ENCODE assay signal across 8 cellular contexts in genomic region chr2:128734521-128735295, GRCh38.
DNase-seq lines count a peak whose midpoint lies in the region; ATAC-seq and TF ChIP-seq lines count a peak whose summit lies in the region.

No MANE protein-coding gene starts in this region.

- intact Hi-C loops in gastrocnemius medialis (cut with DNase I; ENCODE audit: low total_unique reads), result loop anchor here (5.0 to 10.0 kb wide), 3 partner anchors 563 to 1113 kb away; no protein-coding TSS in a partner anchor

- no peaks in the 10 kb centered on the region for H3F3A ChIP-seq in GM23248 (ENCODE audit: insufficient read depth)

- in situ Hi-C loops in GM23248 (cut with MboI) (loop anchor here (25.0 kb wide), 1 partner anchor 397 kb away; no protein-coding TSS in a partner anchor), gastrocnemius medialis (cut with MboI; ENCODE audit: low sequenced_read_pairs in 4 of 4) (loop anchor here in 3 of 4 donors (25.0 kb wide), 2 partner anchors 422 to 1128 kb away; partner anchors contain the start of gene HS6ST1 (in 1 of the 3))

- no peaks in the 10 kb centered on the region for H4K20me1 ChIP-seq in GM23248 (ENCODE audit: insufficient read depth)

- no peak for TF ChIP-seq POLR2A in gastrocnemius medialis (IDR thresholded peaks at IDR 0.05)

- DNase-seq in EL, result peak; percentile 10
- DNase-seq in UCSD-AML1 (lab: John Stamatoyannopoulos, UW; ENCODE audit: unreplicated experiment), result peak; percentile 87
- no peak for DNase-seq in left lobe of liver (ENCODE audit: low spot score)
- no peak for DNase-seq in NCI-H446 (lab: John Stamatoyannopoulos, UW)
- no peak for DNase-seq in activated CD4-positive, CD25-positive, alpha-beta regulatory T cell treated with anti-CD3 and anti-CD28 coated beads, Interleukin-2, amount 50 U/mL, for 72 hours
- no peak for DNase-seq in GM23248
- no peak for DNase-seq in gastrocnemius medialis

- no peak overlapping the region for H2AFZ ChIP-seq in GM23248

- H3K27me3 ChIP-seq in GM23248 (replicated peaks; ENCODE audit: insufficient read depth) (no peaks in the 10 kb centered on the region; the same call in none of the 2 replicates), gastrocnemius medialis (no peaks in the 10 kb centered on the region)

- no peak overlapping the region for H3K9ac ChIP-seq in GM23248

- H3K4me2 ChIP-seq in GM23248 (ENCODE audit: unreplicated experiment), result no peak overlapping the region

- H3K9me2 ChIP-seq in GM23248 (ENCODE audit: insufficient read depth), result no peaks in the 10 kb centered on the region

- ATAC-seq in GM21825 (IDR thresholded peaks at IDR 0.05; ENCODE audit: unreplicated experiment) (peak; percentile 37), left lobe of liver (peak; percentile 38), gastrocnemius medialis (no peak)

- H3K79me2 ChIP-seq in GM23248 (ENCODE audit: insufficient read depth), result no peaks in the 10 kb centered on the region

- H3K4me1 ChIP-seq in GM23248 (ENCODE audit: insufficient read depth), result peaks cover 6% of the 10 kb centered on the region
- peaks cover 8 to 11% of the 10 kb centered on the region in 2 donors for H3K4me1 ChIP-seq in gastrocnemius medialis

- 91 to 94% methylated on average over 34 to 37 of the region's 37 CpGs for WGBS in GM23248 (ENCODE audit: low coverage in 1 of 2, low lambda C conversion rate in 2 of 2, missing lambda C conversion rate in 2 of 2), 2 experiments

- H3K9me3 ChIP-seq in GM23248 (ENCODE audit: low read depth), result no peaks in the 10 kb centered on the region
- no peaks in the 10 kb centered on the region for H3K9me3 ChIP-seq in gastrocnemius medialis

- H3K4me3 ChIP-seq in GM23248 (no peak overlapping the region), gastrocnemius medialis (no peak overlapping the region)

- TF ChIP-seq CTCF in gastrocnemius medialis (IDR thresholded peaks at IDR 0.05 in 4 of 5, conservative IDR thresholded peaks at IDR 0.05 in 1 of 5), result no peak

- H3K27ac ChIP-seq in GM23248 (no peak overlapping the region), gastrocnemius medialis (no peak overlapping the region)

- H3K36me3 ChIP-seq in GM23248 (ENCODE audit: low read depth), result no peaks in the 10 kb centered on the region
- no peaks in the 10 kb centered on the region for H3K36me3 ChIP-seq in gastrocnemius medialis

Comparison
In these comparisons a context has a peak if more than half of its experiments do, and no peak if none do; other contexts are left out.
1. DNase-seq: peak in EL (single experiment) and UCSD-AML1 (single experiment); none in left lobe of liver (single experiment), NCI-H446 (0 of 2), activated CD4-positive, CD25-positive, alpha-beta regulatory T cell treated with anti-CD3 and anti-CD28 coated beads, Interleukin-2, amount 50 U/mL, for 72 hours (single experiment), GM23248 (single experiment) and gastrocnemius medialis (0 of 2).
2. ATAC-seq: peak in GM21825 (single experiment) and left lobe of liver (single experiment); none in gastrocnemius medialis (0 of 2).